In genomic region chr5:172735141-172735831, GRCh38 we compare ENCODE assay signal across 18 cellular contexts. TPM values are rescaled to one million over a fixed set of nuclear protein-coding genes. Genes with fewer than 3 reads are reported as not detected.
A peak's percentile ranks its signal among the peaks of the same experiment; 100 is the strongest.
DNase-seq lines count a peak whose midpoint lies in the region; ATAC-seq and TF ChIP-seq lines count a peak whose summit lies in the region.
"Had no signal": no experiment of that assay in that cellular context is flagged by ENCODE, and none has a peak within 500 bp of the region (broad histone marks: within the 10 kb centered on the region; RNA-seq: fewer than 3 reads in every experiment).

No MANE protein-coding gene starts in this region.

- ATAC-seq in GM18505 (IDR thresholded peaks at IDR 0.05; ENCODE audit: unreplicated experiment) = no peak
- ATAC-seq: activated T-cell treated with anti-CD3 and anti-CD28 coated beads, Interleukin-2, amount 50 U/mL, for 72 hours; left colon had no signal

- no peak for TF ChIP-seq CTCF in PC-9 (conservative IDR thresholded peaks at IDR 0.05)
- no peak for TF ChIP-seq CTCF in nephron progenitor cell (IDR thresholded peaks at IDR 0.05)
- TF ChIP-seq CTCF in mesothelial cell of epicardium (IDR thresholded peaks at IDR 0.05; ENCODE audit: unreplicated experiment) = no peak

- CTCF ChIA-PET in PC-9 (lab: Charles Lee) = no interaction called here

- no peak for TF ChIP-seq POLR2A in GM18505 (IDR thresholded peaks at IDR 0.05; ENCODE audit: borderline replicate concordance, extremely low read depth, insufficient read depth, insufficient read length)

- H3K27me3 ChIP-seq in PC-9 (ENCODE audit: insufficient read depth, low read depth) (no peaks in the 10 kb centered on the region), subcutaneous abdominal adipose tissue (ENCODE audit: control insufficient read depth in 5 of 5, insufficient read depth in 4 of 5, low read length in 5 of 5) (no peaks in the 10 kb centered on the region)
- H3K27me3 ChIP-seq: SJSA1 had no signal

- intact Hi-C loops in PC-9 (cut with micrococcal nuclease; ENCODE audit: unreplicated experiment) = no loop called here
- intact Hi-C loops in dendritic cell treated with granulocyte-macrophage colony-stimulating factor and Interleukin-4, amounts not matched to agents 40 ng/mL and 50 ng/mL, for 4 days (cut with micrococcal nuclease) = no loop called here

- no peaks in the 10 kb centered on the region for H3K36me3 Mint-ChIP-seq in dendritic cell treated with granulocyte-macrophage colony-stimulating factor and Interleukin-4, amounts not matched to agents 40 ng/mL and 50 ng/mL, for 4 days (ENCODE audit: low read depth)
- no peaks in the 10 kb centered on the region for H3K36me3 Mint-ChIP-seq in nephron progenitor cell (ENCODE audit: low read depth)
- no peaks in the 10 kb centered on the region for H3K36me3 Mint-ChIP-seq in mesothelial cell of epicardium
- H3K36me3 Mint-ChIP-seq: activated naive CD8-positive, alpha-beta T cell treated with anti-CD3 and anti-CD28 coated beads, Interleukin-2, amount 10 ng/mL, durations not matched to agents 7 days and 5 days; IgD-negative memory B cell had no signal

- H3K4me1 ChIP-seq in PC-9 (replicated peaks; ENCODE audit: insufficient read depth) (peaks cover 44% of the 10 kb centered on the region), subcutaneous abdominal adipose tissue (ENCODE audit: control insufficient read depth in 5 of 5, insufficient read depth in 5 of 5, low read length in 5 of 5) (peaks cover 11 to 36% (median 31%) of the 10 kb centered on the region in 5 donors)

- H3K4me3 Mint-ChIP-seq in dendritic cell treated with granulocyte-macrophage colony-stimulating factor and Interleukin-4, amounts not matched to agents 40 ng/mL and 50 ng/mL, for 4 days = no peak overlapping the region
- H3K4me3 Mint-ChIP-seq in nephron progenitor cell (no peak overlapping the region), mesothelial cell of epicardium (no peak overlapping the region)
- H3K4me3 Mint-ChIP-seq: activated naive CD8-positive, alpha-beta T cell treated with anti-CD3 and anti-CD28 coated beads, Interleukin-2, amount 10 ng/mL, durations not matched to agents 7 days and 5 days; activated T-cell treated with anti-CD3 and anti-CD28 coated beads, Interleukin-2, amount 50 U/mL, for 72 hours; IgD-negative memory B cell; stimulated activated naive CD8-positive, alpha-beta T cell treated with anti-CD3 and anti-CD28 coated beads, Interleukin-15, Interleukin-2, amounts not matched to agents 100 ng/mL and 50 ng/mL, for 24 hours had no signal

- no peaks in the 10 kb centered on the region for H3K79me2 ChIP-seq in PC-9 (ENCODE audit: low read depth)

- peaks cover 7% of the 10 kb centered on the region for H3K27me3 Mint-ChIP-seq in dendritic cell treated with granulocyte-macrophage colony-stimulating factor and Interleukin-4, amounts not matched to agents 40 ng/mL and 50 ng/mL, for 4 days
- peaks cover 15% of the 10 kb centered on the region for H3K27me3 Mint-ChIP-seq in nephron progenitor cell (ENCODE audit: low read depth, poor library complexity)
- no peaks in the 10 kb centered on the region for H3K27me3 Mint-ChIP-seq in mesothelial cell of epicardium (ENCODE audit: low read depth)
- H3K27me3 Mint-ChIP-seq: activated naive CD8-positive, alpha-beta T cell treated with anti-CD3 and anti-CD28 coated beads, Interleukin-2, amount 10 ng/mL, durations not matched to agents 7 days and 5 days; IgD-negative memory B cell; stimulated activated naive CD8-positive, alpha-beta T cell treated with anti-CD3 and anti-CD28 coated beads, Interleukin-15, Interleukin-2, amounts not matched to agents 100 ng/mL and 50 ng/mL, for 24 hours had no signal

- H3K9me2 ChIP-seq in PC-9 (ENCODE audit: insufficient read depth) = no peaks in the 10 kb centered on the region

- H3K9me3 ChIP-seq in PC-9 (ENCODE audit: insufficient read depth, low read depth) (no peaks in the 10 kb centered on the region), subcutaneous abdominal adipose tissue (ENCODE audit: control insufficient read depth in 5 of 5, low read length in 5 of 5) (no peaks in the 10 kb centered on the region)
- H3K9me3 ChIP-seq: prostate gland, SJSA1 had no signal

- DNase-seq in PC-9 = no peak
- DNase-seq in nephron progenitor cell = no peak
- DNase-seq in NCI-H1436 treated with DMSO at 0.1 percent for 48 hours (lab: John Stamatoyannopoulos, UW) = no peak
- no peak for DNase-seq in mesothelial cell of epicardium (ENCODE audit: low spot score in 2 of 2, unreplicated experiment in 2 of 2)
- no peak for DNase-seq in amniotic stem cell (lab: John Stamatoyannopoulos, UW)
- DNase-seq: activated naive CD8-positive, alpha-beta T cell treated with anti-CD3 and anti-CD28 coated beads, Interleukin-2, amount 10 ng/mL, durations not matched to agents 7 days and 5 days; activated T-cell treated with anti-CD3 and anti-CD28 coated beads, Interleukin-2, amount 50 U/mL, for 72 hours; Calu3; left colon; NCI-H1930; NCI-H510A had no signal

- peak overlapping the region; percentile 53 for H3K27ac Mint-ChIP-seq in dendritic cell treated with granulocyte-macrophage colony-stimulating factor and Interleukin-4, amounts not matched to agents 40 ng/mL and 50 ng/mL, for 4 days
- H3K27ac Mint-ChIP-seq in nephron progenitor cell (peak overlapping the region; percentile 77), mesothelial cell of epicardium (no peak overlapping the region)
- H3K27ac Mint-ChIP-seq: activated naive CD8-positive, alpha-beta T cell treated with anti-CD3 and anti-CD28 coated beads, Interleukin-2, amount 10 ng/mL, durations not matched to agents 7 days and 5 days; activated T-cell treated with anti-CD3 and anti-CD28 coated beads, Interleukin-2, amount 50 U/mL, for 72 hours; stimulated activated naive CD8-positive, alpha-beta T cell treated with anti-CD3 and anti-CD28 coated beads, Interleukin-15, Interleukin-2, amounts not matched to agents 100 ng/mL and 50 ng/mL, for 24 hours had no signal

- no peaks in the 10 kb centered on the region for H4K20me1 ChIP-seq in PC-9 (ENCODE audit: insufficient read depth)

- POLR2A ChIA-PET in PC-9 (lab: Charles Lee; ENCODE audit: unreplicated experiment) = no interaction called here

- H3K9me3 Mint-ChIP-seq in dendritic cell treated with granulocyte-macrophage colony-stimulating factor and Interleukin-4, amounts not matched to agents 40 ng/mL and 50 ng/mL, for 4 days = no peaks in the 10 kb centered on the region
- H3K9me3 Mint-ChIP-seq in nephron progenitor cell (no peaks in the 10 kb centered on the region), mesothelial cell of epicardium (no peaks in the 10 kb centered on the region)
- H3K9me3 Mint-ChIP-seq: activated naive CD8-positive, alpha-beta T cell treated with anti-CD3 and anti-CD28 coated beads, Interleukin-2, amount 10 ng/mL, durations not matched to agents 7 days and 5 days; activated T-cell treated with anti-CD3 and anti-CD28 coated beads, Interleukin-2, amount 50 U/mL, for 72 hours; stimulated activated naive CD8-positive, alpha-beta T cell treated with anti-CD3 and anti-CD28 coated beads, Interleukin-15, Interleukin-2, amounts not matched to agents 100 ng/mL and 50 ng/mL, for 24 hours had no signal

- H3K9ac ChIP-seq in subcutaneous abdominal adipose tissue (ENCODE audit: low read length in 5 of 5) = peak overlapping the region in 2 of 5 donors; percentile 48 to 49

- no peak overlapping the region for H3K4me2 ChIP-seq in PC-9

- H3K4me3 ChIP-seq in PC-9 (no peak overlapping the region), subcutaneous abdominal adipose tissue (ENCODE audit: low read depth in 1 of 5, low read length in 5 of 5) (no peak overlapping the region)
- H3K4me3 ChIP-seq: prostate gland, SJSA1 had no signal

- no TSS peak for BruUV-seq in PC-9 (replicated peaks; lab: Mats Ljungman, UMichigan)

- peaks cover 40% of the 10 kb centered on the region for H3F3A ChIP-seq in PC-9 (ENCODE audit: insufficient read depth, low read depth)

- H3K36me3 ChIP-seq in PC-9 (ENCODE audit: low read depth) (no peaks in the 10 kb centered on the region), subcutaneous abdominal adipose tissue (ENCODE audit: control insufficient read depth in 5 of 5, insufficient read depth in 5 of 5, low read length in 5 of 5) (no peaks in the 10 kb centered on the region)
- H3K36me3 ChIP-seq: prostate gland, SJSA1 had no signal

- H2AFZ ChIP-seq in PC-9 = no peak overlapping the region

- H3K4me1 Mint-ChIP-seq in dendritic cell treated with granulocyte-macrophage colony-stimulating factor and Interleukin-4, amounts not matched to agents 40 ng/mL and 50 ng/mL, for 4 days (ENCODE audit: low read depth) = peaks cover 19% of the 10 kb centered on the region
- H3K4me1 Mint-ChIP-seq in nephron progenitor cell (peaks cover 40% of the 10 kb centered on the region), mesothelial cell of epicardium (peaks cover 14% of the 10 kb centered on the region)
- H3K4me1 Mint-ChIP-seq: activated naive CD8-positive, alpha-beta T cell treated with anti-CD3 and anti-CD28 coated beads, Interleukin-2, amount 10 ng/mL, durations not matched to agents 7 days and 5 days had no signal

- H3K27ac ChIP-seq in PC-9 = 0 out of 2 replicates have a peak overlapping the region, but pooled peaks have one; percentile 96
- H3K27ac ChIP-seq in subcutaneous abdominal adipose tissue (ENCODE audit: low read depth, low read length) = peak overlapping the region; percentile 100
- H3K27ac ChIP-seq: SJSA1 had no signal

RNA-seq across cellular contexts. Expression of gene DUSP1, which starts 35.7 kb away (rescaled TPM):
- total RNA-seq in PC-9 (2021) (10.3 and 18.4 TPM in 2 replicates), mesothelial cell of epicardium (116 to 126 TPM (median 120 TPM) in 3 replicates)
